19 cellular contexts compared by ENCODE assay signal in genomic region chr13:70375718-70376117, GRCh38.
DNase-seq lines count a peak whose midpoint lies in the region; ATAC-seq, FAIRE-seq and TF ChIP-seq lines count a peak whose summit lies in the region.
"Had no signal": no experiment of that assay in that cellular context is flagged by ENCODE, and none has a peak within 500 bp of the region (broad histone marks: within the 10 kb centered on the region; RNA-seq: fewer than 3 reads in every experiment).

No MANE protein-coding gene starts in this region.

- H3K9ac ChIP-seq in SU-DHL-6 (ENCODE audit: low read length) = no peak overlapping the region
- no peak overlapping the region for H3K9ac ChIP-seq in mammary epithelial cell (ENCODE audit: insufficient read depth, low read length)

- H3K36me3 ChIP-seq in SU-DHL-6 (ENCODE audit: low read length) (no peaks in the 10 kb centered on the region), mammary epithelial cell (ENCODE audit: insufficient read depth, low read length) (no peaks in the 10 kb centered on the region)
- H3K36me3 ChIP-seq: BE2C had no signal

- H2AFZ ChIP-seq in SU-DHL-6 (ENCODE audit: low read depth, low read length, severe bottlenecking) = peak overlapping the region; percentile 59
- no peak overlapping the region for H2AFZ ChIP-seq in mammary epithelial cell (ENCODE audit: low read depth, low read length)

- no peaks in the 10 kb centered on the region for H3F3A ChIP-seq in SU-DHL-6 (ENCODE audit: insufficient read depth)

- H3K4me2 ChIP-seq in SU-DHL-6 (ENCODE audit: low read depth, low read length, poor library complexity, severe bottlenecking) (no peak overlapping the region), mammary epithelial cell (ENCODE audit: insufficient read depth, low read depth, low read length) (no peak overlapping the region)

- H3K4me1 ChIP-seq in mammary epithelial cell (ENCODE audit: insufficient read depth, low read length) = no peaks in the 10 kb centered on the region

- no peaks in the 10 kb centered on the region for H3K27me3 ChIP-seq in SU-DHL-6 (ENCODE audit: low read length)
- H3K27me3 ChIP-seq in mammary epithelial cell (ENCODE audit: insufficient read depth, low read length) = no peaks in the 10 kb centered on the region
- H3K27me3 ChIP-seq: BE2C had no signal

- 80% methylated on average over 2 of the region's 2 CpGs for WGBS in mammary epithelial cell (ENCODE audit: low coverage, missing lambda C conversion rate)

- H3K27me3 Mint-ChIP-seq in endothelial cell (ENCODE audit: unreplicated experiment) = no peaks in the 10 kb centered on the region
- H3K27me3 Mint-ChIP-seq: CD4-positive, alpha-beta T cell had no signal

- no peaks in the 10 kb centered on the region for H3K4me1 Mint-ChIP-seq in endothelial cell (ENCODE audit: unreplicated experiment)

- TF ChIP-seq CTCF in D721Med (IDR thresholded peaks at IDR 0.05; ENCODE audit: insufficient read depth, missing control alignments) = no peak
- TF ChIP-seq CTCF in SU-DHL-6 (IDR thresholded peaks at IDR 0.05; ENCODE audit: insufficient read depth, low read length, poor library complexity, severe bottlenecking) = no peak
- TF ChIP-seq CTCF in GM13977 (IDR thresholded peaks at IDR 0.05; ENCODE audit: extremely low read depth, insufficient read depth, missing control alignments) = no peak
- no peak for TF ChIP-seq CTCF in mammary epithelial cell (conservative IDR thresholded peaks at IDR 0.05 in 1 of 2, IDR thresholded peaks at IDR 0.05 in 1 of 2; ENCODE audit: extremely low read depth in 1 of 2, insufficient read depth in 1 of 2, low read depth in 1 of 2, low read length in 2 of 2)
- no peak for TF ChIP-seq CTCF in endothelial cell (IDR thresholded peaks at IDR 0.05; ENCODE audit: unreplicated experiment)

- dilution Hi-C loops in mammary epithelial cell (cut with HindIII; ENCODE audit: low sequenced_read_pairs) = no loop called here

- peak; percentile 57 for ATAC-seq in left colon
- ATAC-seq: PC-3 had no signal

- H4K20me1 ChIP-seq in SU-DHL-6 (ENCODE audit: low read depth, low read length) = no peaks in the 10 kb centered on the region
- no peaks in the 10 kb centered on the region for H4K20me1 ChIP-seq in mammary epithelial cell (ENCODE audit: insufficient read depth, low read length)

- in situ Hi-C loops in GM13977 (cut with MboI; ENCODE audit: low pct_unique_long_range_greater_than_20kb, low sequenced_read_pairs, unreplicated experiment) = no loop called here
- in situ Hi-C loops in mammary epithelial cell (cut with MboI; ENCODE audit: low sequenced_read_pairs in 2 of 2) = no loop called here

- CTCF ChIA-PET in mammary epithelial cell (lab: Charles Lee; ENCODE audit: low non-redundant PET) = no interaction called here

- peak; percentile 53 for FAIRE-seq in D721Med (lab: Jason Lieb, UNC)

- H3K4me3 Mint-ChIP-seq in endothelial cell (ENCODE audit: unreplicated experiment) = no peak overlapping the region
- H3K4me3 Mint-ChIP-seq: CD4-positive, alpha-beta T cell had no signal

- no TSS peak for BruUV-seq in mammary epithelial cell (replicated peaks; lab: Mats Ljungman, UMichigan)

- no peak overlapping the region for H3K27ac ChIP-seq in SU-DHL-6 (ENCODE audit: low read depth, low read length)
- no peak overlapping the region for H3K27ac ChIP-seq in mammary epithelial cell (ENCODE audit: insufficient read depth, low read depth, low read length)
- H3K27ac ChIP-seq: RWPE1 had no signal

- H3K79me2 ChIP-seq in SU-DHL-6 (ENCODE audit: insufficient read depth, low read length) (no peaks in the 10 kb centered on the region), mammary epithelial cell (ENCODE audit: insufficient read depth, low read length) (no peaks in the 10 kb centered on the region)

- H3K36me3 Mint-ChIP-seq in endothelial cell (ENCODE audit: low read depth, unreplicated experiment) = no peaks in the 10 kb centered on the region

- intact Hi-C loops in left colon (cut with DNase I, micrococcal nuclease) = no loop called here
- intact Hi-C loops in mammary epithelial cell (cut with micrococcal nuclease) = no loop called here

- no peak overlapping the region for H3K4me3 ChIP-seq in SU-DHL-6 (ENCODE audit: insufficient read depth, low read length, poor library complexity, severe bottlenecking)
- H3K4me3 ChIP-seq in mammary epithelial cell (replicated peaks in 1 of 3; ENCODE audit: insufficient read depth in 1 of 3, low read depth in 2 of 3, low read length in 3 of 3) = no peak overlapping the region

- H3K27ac Mint-ChIP-seq in endothelial cell (ENCODE audit: unreplicated experiment) = no peak overlapping the region
- H3K27ac Mint-ChIP-seq: CD4-positive, alpha-beta T cell had no signal

- H3K9me2 ChIP-seq in SU-DHL-6 (replicated peaks; ENCODE audit: insufficient read depth, low read length) = no peaks in the 10 kb centered on the region

- DNase-seq in D721Med (ENCODE audit: insufficient read length, low spot score) = no peak
- peak; percentile 8 for DNase-seq in NCI-H2227 treated with DMSO at 0.1 percent for 48 hours (lab: John Stamatoyannopoulos, UW)
- peak in 1 of 2 donors; percentile 21 for DNase-seq in left colon
- DNase-seq in GM13977 (ENCODE audit: low spot score) = no peak
- DNase-seq in hepatic stellate cell (ENCODE audit: low spot score) = no peak
- no peak for DNase-seq in mammary epithelial cell
- no peak for DNase-seq in endothelial cell (ENCODE audit: low spot score)
- DNase-seq: BE2C; CD4-positive, alpha-beta T cell; DMS79 treated with DMSO at 0.1 percent for 48 hours; GOT3; KBM-7; MV-4-11; NCI-H187 treated with DMSO at 0.1 percent for 48 hours; NCI-H2171; NCI-H510A; PC-3 had no signal

- H3K9me3 ChIP-seq in SU-DHL-6 (ENCODE audit: insufficient read depth, low read length) (no peaks in the 10 kb centered on the region), mammary epithelial cell (replicated peaks; ENCODE audit: insufficient read depth, low read length) (no peaks in the 10 kb centered on the region)
- H3K9me3 ChIP-seq: BE2C had no signal

- no peaks in the 10 kb centered on the region for H3K9me3 Mint-ChIP-seq in endothelial cell (ENCODE audit: unreplicated experiment)
